Comparison of ENCODE assay signal across 8 cellular contexts in genomic region chr5:128201065-128201926, GRCh38.
DNase-seq lines count a peak whose midpoint lies in the region; ATAC-seq and TF ChIP-seq lines count a peak whose summit lies in the region.

No MANE protein-coding gene starts in this region.

- BruUV-seq in mammary epithelial cell (replicated peaks; lab: Mats Ljungman, UMichigan), result no TSS peak

- dilution Hi-C loops in mammary epithelial cell (cut with HindIII; ENCODE audit: low sequenced_read_pairs), result loop anchor here (25.0 kb wide), 1 partner anchor 636 kb away; no protein-coding TSS in a partner anchor

- POLR2A ChIA-PET in activated B cell treated with CpG ODN at 0.5 μM for 24 hours (lab: Charles Lee), result no interaction called here

- ATAC-seq in GM18498 (IDR thresholded peaks at IDR 0.05; ENCODE audit: unreplicated experiment) (peak; percentile 95), HG02870 (IDR thresholded peaks at IDR 0.05; ENCODE audit: unreplicated experiment) (peak; percentile 91), activated B cell treated with CpG ODN at 0.5 μM for 24 hours (ENCODE audit: low read depth) (peak; percentile 99)

- H2AFZ ChIP-seq in mammary epithelial cell (ENCODE audit: low read depth, low read length), result no peak overlapping the region

- no peak overlapping the region for H3K27ac Mint-ChIP-seq in activated B cell treated with CpG ODN at 0.5 μM for 24 hours

- H3K4me3 Mint-ChIP-seq in activated B cell treated with CpG ODN at 0.5 μM for 24 hours, result peak overlapping the region; percentile 2

- in situ Hi-C loops in mammary epithelial cell (cut with MboI; ENCODE audit: low sequenced_read_pairs in 2 of 2), result loop anchor here (5.0 to 25.0 kb wide), 7 partner anchors 294 to 636 kb away; no protein-coding TSS in a partner anchor

- no peaks in the 10 kb centered on the region for H3K9me3 Mint-ChIP-seq in activated B cell treated with CpG ODN at 0.5 μM for 24 hours

- no peaks in the 10 kb centered on the region for H4K20me1 ChIP-seq in mammary epithelial cell (ENCODE audit: insufficient read depth, low read length)

- peak overlapping the region; percentile 71 for H3K4me2 ChIP-seq in mammary epithelial cell (ENCODE audit: insufficient read depth, low read depth, low read length)

- H3K4me1 Mint-ChIP-seq in activated B cell treated with CpG ODN at 0.5 μM for 24 hours, result peaks cover 12% of the 10 kb centered on the region

- peaks cover 3% of the 10 kb centered on the region for H3K27me3 Mint-ChIP-seq in activated B cell treated with CpG ODN at 0.5 μM for 24 hours

- WGBS in mammary epithelial cell (ENCODE audit: low coverage, missing lambda C conversion rate), result 15% methylated on average over 34 of the region's 36 CpGs

- no peaks in the 10 kb centered on the region for H3K36me3 ChIP-seq in mammary epithelial cell (ENCODE audit: insufficient read depth, low read length)

- no peak overlapping the region for H3K9ac ChIP-seq in mammary epithelial cell (ENCODE audit: insufficient read depth, low read length)

- H3K27ac ChIP-seq in 22Rv1, result peak overlapping the region; percentile 17; the same call in 1 of the 2 replicates
- no peak overlapping the region for H3K27ac ChIP-seq in mammary epithelial cell (ENCODE audit: insufficient read depth, low read depth, low read length)

- DNase-seq in NCI-H2107 treated with DMSO at 0.1 percent for 48 hours (lab: John Stamatoyannopoulos, UW; ENCODE audit: unreplicated experiment) (peak; percentile 41), activated B cell treated with CpG ODN at 0.5 μM for 24 hours (peak; percentile 70), mammary epithelial cell (peak; percentile 64), islet precursor cell (peak; percentile 90)
- DNase-seq in stimulated activated CD4-positive, alpha-beta T cell treated with anti-CD3 and anti-CD28 coated beads, Interleukin-15, amount 100 ng/mL, for 24 hours, result peak; percentile 89

- H3K4me1 ChIP-seq in mammary epithelial cell (ENCODE audit: insufficient read depth, low read length), result peaks cover 10% of the 10 kb centered on the region

- no peak overlapping the region for H3K4me3 ChIP-seq in mammary epithelial cell (replicated peaks in 1 of 3; ENCODE audit: insufficient read depth in 1 of 3, low read depth in 2 of 3, low read length in 3 of 3)

- no peaks in the 10 kb centered on the region for H3K27me3 ChIP-seq in mammary epithelial cell (ENCODE audit: insufficient read depth, low read length)

- CTCF ChIA-PET in activated B cell treated with CpG ODN at 0.5 μM for 24 hours (lab: Charles Lee), result interaction anchor here (0.6 to 2.8 kb wide), 14 partner anchors 10 to 664 kb away, joined by 3 to 32 read pairs (median 4); no protein-coding TSS in a partner anchor
- CTCF ChIA-PET in mammary epithelial cell (lab: Charles Lee; ENCODE audit: low non-redundant PET), result interaction anchor here (0.6 to 0.7 kb wide), 2 partner anchors 302 to 323 kb away, joined by 7 to 19 read pairs; no protein-coding TSS in a partner anchor

- TF ChIP-seq CTCF in 22Rv1 (IDR thresholded peaks at IDR 0.05) (peak; percentile 96), activated B cell treated with CpG ODN at 0.5 μM for 24 hours (IDR thresholded peaks at IDR 0.05) (no peak), mammary epithelial cell (conservative IDR thresholded peaks at IDR 0.05 in 1 of 2, IDR thresholded peaks at IDR 0.05 in 1 of 2; ENCODE audit: extremely low read depth in 1 of 2, insufficient read depth in 1 of 2, low read depth in 1 of 2, low read length in 2 of 2) (peak; percentile 62 to 87)

- H3K9me3 ChIP-seq in mammary epithelial cell (replicated peaks; ENCODE audit: insufficient read depth, low read length), result no peaks in the 10 kb centered on the region

- intact Hi-C loops in activated B cell treated with CpG ODN at 0.5 μM for 24 hours (cut with micrococcal nuclease), result loop anchor here (1.0 to 2.0 kb wide), 6 partner anchors 118 to 1544 kb away; partner anchors contain the start of gene SLC12A2
- intact Hi-C loops in mammary epithelial cell (cut with micrococcal nuclease), result loop anchor here (1.0 to 5.0 kb wide), 7 partner anchors 118 to 639 kb away; partner anchors contain the start of gene SLC12A2

- H3K79me2 ChIP-seq in mammary epithelial cell (ENCODE audit: insufficient read depth, low read length), result no peaks in the 10 kb centered on the region

- H3K36me3 Mint-ChIP-seq in activated B cell treated with CpG ODN at 0.5 μM for 24 hours (ENCODE audit: low read depth), result no peaks in the 10 kb centered on the region
